Comparison of ENCODE assay signal across 23 cellular contexts in the genomic region with DNA sequence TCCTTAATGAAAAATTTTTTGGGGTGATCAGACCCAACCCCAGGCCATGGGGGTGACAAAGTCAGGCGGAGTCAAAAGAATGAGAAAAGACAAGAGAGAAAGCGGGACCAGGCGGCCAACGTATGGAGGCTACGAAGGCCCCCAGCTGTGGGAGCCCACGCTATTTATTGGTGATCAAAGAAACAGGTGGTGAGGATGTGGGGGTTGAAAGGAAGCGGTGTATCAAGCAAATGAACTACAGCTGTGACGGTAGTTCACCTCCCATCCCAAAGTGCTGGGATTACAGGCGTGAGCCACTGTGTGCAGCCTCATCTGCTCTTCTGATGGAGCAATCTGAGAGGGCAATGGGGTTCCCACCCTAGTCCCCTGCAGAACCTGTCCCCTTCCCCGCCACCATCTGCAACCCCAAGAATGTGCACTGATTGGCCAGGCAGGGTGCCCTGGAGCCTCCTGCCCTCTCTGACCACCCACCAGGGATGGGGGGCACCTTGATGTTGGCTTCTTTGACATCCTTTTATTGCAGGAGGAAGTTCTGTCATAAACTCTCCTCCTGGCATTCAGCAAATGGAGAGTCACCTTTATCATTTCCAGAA. TPM values are rescaled to one million over a fixed set of nuclear protein-coding genes. Genes with fewer than 3 reads are reported as not detected.
DNase-seq lines count a peak whose midpoint lies in the region; ATAC-seq and TF ChIP-seq lines count a peak whose summit lies in the region.
"Had no signal": no experiment of that assay in that cellular context is flagged by ENCODE, and none has a peak within 500 bp of the region (broad histone marks: within the 10 kb centered on the region; RNA-seq: fewer than 3 reads in every experiment).

No MANE protein-coding gene starts in this region.

- peak; percentile 38 for DNase-seq in NCI-H82 (lab: John Stamatoyannopoulos, UW)
- no peak for DNase-seq in NCI-H82 treated with DMSO at 0.1 percent for 48 hours (lab: John Stamatoyannopoulos, UW; ENCODE audit: unreplicated experiment)
- peak; percentile 34 for DNase-seq in RWPE2 (ENCODE audit: low spot score)
- peak; percentile 81 for DNase-seq in mesenteric fat pad (ENCODE audit: low spot score)
- no peak for DNase-seq in stimulated activated effector memory CD8-positive, alpha-beta T cell treated with anti-CD3 and anti-CD28 coated beads, Interleukin-12 subunit alpha, Interleukin-12 subunit beta, amount 100 ng/mL, for 72 hours (ENCODE audit: low spot score in 2 of 2)
- no peak for DNase-seq in A673 (ENCODE audit: low spot score)
- DNase-seq in SW 1271 (lab: John Stamatoyannopoulos, UW), result no peak
- DNase-seq: COR-L47, DMS53, NCI-H1092, NCI-H1694, NCI-H446, NCI-H748 treated with DMSO at 0.1 percent for 48 hours, Peyer's patch, SJCRH30 had no signal

- peaks cover 5% of the 10 kb centered on the region for H3K4me1 Mint-ChIP-seq in stimulated activated effector memory CD8-positive, alpha-beta T cell treated with anti-CD3 and anti-CD28 coated beads, Interleukin-12 subunit alpha, Interleukin-12 subunit beta, amount 100 ng/mL, for 72 hours

- H3K36me3 ChIP-seq in RWPE2 (ENCODE audit: low read depth), result no peaks in the 10 kb centered on the region
- no peaks in the 10 kb centered on the region for H3K36me3 ChIP-seq in A673 (ENCODE audit: insufficient read depth, low read length, poor library complexity, severe bottlenecking)
- H3K36me3 ChIP-seq: Peyer's patch, SJCRH30 had no signal

- no peak overlapping the region for H3K4me3 ChIP-seq in RWPE2 (ENCODE audit: severe bottlenecking)
- no peak overlapping the region for H3K4me3 ChIP-seq in A673 (ENCODE audit: low read depth, low read length, poor library complexity, severe bottlenecking)
- H3K4me3 ChIP-seq: GM12878, K562, Peyer's patch, SJCRH30 had no signal

- H3K27ac ChIP-seq in RWPE2 (ENCODE audit: poor library complexity, severe bottlenecking), result no peak overlapping the region
- no peak overlapping the region for H3K27ac ChIP-seq in A673 (ENCODE audit: low read depth, low read length, poor library complexity, severe bottlenecking)
- H3K27ac ChIP-seq: 22Rv1, C4-2B, HL-60, Peyer's patch, SJCRH30 had no signal

- CTCF ChIA-PET in A673 (lab: Charles Lee), result no interaction called here

- H3K9me3 ChIP-seq in RWPE2 (ENCODE audit: severe bottlenecking) (no peaks in the 10 kb centered on the region), A673 (ENCODE audit: low read depth, low read length, poor library complexity, severe bottlenecking) (no peaks in the 10 kb centered on the region)
- H3K9me3 ChIP-seq: Peyer's patch, SJCRH30 had no signal

- no TSS peak for BruUV-seq in A673 (replicated peaks; lab: Mats Ljungman, UMichigan)

- H3K27me3 ChIP-seq in RWPE2 (ENCODE audit: insufficient read depth, poor library complexity, severe bottlenecking) (peaks cover 34% of the 10 kb centered on the region), A673 (replicated peaks; ENCODE audit: insufficient read depth, low read depth, low read length, poor library complexity) (peaks cover 83% of the 10 kb centered on the region)

- H3K4me3 Mint-ChIP-seq in stimulated activated effector memory CD8-positive, alpha-beta T cell treated with anti-CD3 and anti-CD28 coated beads, Interleukin-12 subunit alpha, Interleukin-12 subunit beta, amount 100 ng/mL, for 72 hours, result peak overlapping the region; percentile 4

- intact Hi-C loops in A673 (cut with micrococcal nuclease; ENCODE audit: unreplicated experiment), result no loop called here

- POLR2A ChIA-PET in A673 (lab: Charles Lee; ENCODE audit: low non-redundant PET), result no interaction called here

- no peak for ATAC-seq in RWPE2 (ENCODE audit: low read depth)
- no peak for ATAC-seq in stimulated activated effector memory CD8-positive, alpha-beta T cell treated with anti-CD3 and anti-CD28 coated beads, Interleukin-12 subunit alpha, Interleukin-12 subunit beta, amount 100 ng/mL, for 72 hours
- ATAC-seq in HG03354 (IDR thresholded peaks at IDR 0.05; ENCODE audit: poor library complexity, severe bottlenecking, unreplicated experiment), result no peak
- ATAC-seq: GM12878, HCT116, K562 had no signal

- no peak overlapping the region for H3K27ac Mint-ChIP-seq in stimulated activated effector memory CD8-positive, alpha-beta T cell treated with anti-CD3 and anti-CD28 coated beads, Interleukin-12 subunit alpha, Interleukin-12 subunit beta, amount 100 ng/mL, for 72 hours

- TF ChIP-seq CTCF in RWPE2 (IDR thresholded peaks at IDR 0.05; ENCODE audit: poor library complexity, severe bottlenecking) (no peak), A673 (conservative IDR thresholded peaks at IDR 0.05; ENCODE audit: low read depth, low read length) (no peak)

- H3K4me1 ChIP-seq in RWPE2 (ENCODE audit: insufficient read depth, poor library complexity, severe bottlenecking), result no peaks in the 10 kb centered on the region
- H3K4me1 ChIP-seq in A673 (ENCODE audit: insufficient read depth, low read length, poor library complexity, severe bottlenecking), result no peaks in the 10 kb centered on the region
- H3K4me1 ChIP-seq: SJCRH30 had no signal

- no peaks in the 10 kb centered on the region for H3K36me3 Mint-ChIP-seq in stimulated activated effector memory CD8-positive, alpha-beta T cell treated with anti-CD3 and anti-CD28 coated beads, Interleukin-12 subunit alpha, Interleukin-12 subunit beta, amount 100 ng/mL, for 72 hours

- H3K9me3 Mint-ChIP-seq in stimulated activated effector memory CD8-positive, alpha-beta T cell treated with anti-CD3 and anti-CD28 coated beads, Interleukin-12 subunit alpha, Interleukin-12 subunit beta, amount 100 ng/mL, for 72 hours, result no peaks in the 10 kb centered on the region

RNA-seq across cellular contexts. Expression of gene CHRNA3, which starts 1.1 kb away (rescaled TPM):
- not detected for total RNA-seq in mesenteric fat pad
- not detected in 2 replicates for total RNA-seq in A673 (2021)
- total RNA-seq: GM12878, K562, M059J, SJCRH30 had no signal

RNA-seq across cellular contexts. Expression of gene CHRNB4, which starts 19.1 kb away (rescaled TPM):
- not detected for total RNA-seq in mesenteric fat pad
- total RNA-seq in A673 (2021), result not detected in 2 replicates
- total RNA-seq: GM12878, M059J, Peyer's patch had no signal

RNA-seq across cellular contexts. Expression of gene CHRNA5, which starts 56.6 kb away (rescaled TPM):
- total RNA-seq in mesenteric fat pad (1.7 TPM), A673 (2021) (18.9 and 19.1 TPM in 2 replicates)

Comparison
In these comparisons a context has a peak if more than half of its experiments do, and no peak if none do; other contexts are left out.
1. DNase-seq: peak in NCI-H82 (single experiment), RWPE2 (single experiment) and mesenteric fat pad (single experiment); none in NCI-H82 treated with DMSO at 0.1 percent for 48 hours (single experiment), stimulated activated effector memory CD8-positive, alpha-beta T cell treated with anti-CD3 and anti-CD28 coated beads, Interleukin-12 subunit alpha, Interleukin-12 subunit beta, amount 100 ng/mL, for 72 hours (0 of 2), A673 (single experiment) and SW 1271 (0 of 2).